Comparison of ENCODE assay signal across 1 cellular context in genomic region chr12:54526800-54527630, GRCh38.
TF ChIP-seq lines count a peak whose summit lies in the region.

No MANE protein-coding gene starts in this region.

TF ChIP-seq in GM23338, 12 proteins besides CTCF, POLR2A, EP300 and RAD21 (continued from another document):
- TF ChIP-seq, protein P1, sequence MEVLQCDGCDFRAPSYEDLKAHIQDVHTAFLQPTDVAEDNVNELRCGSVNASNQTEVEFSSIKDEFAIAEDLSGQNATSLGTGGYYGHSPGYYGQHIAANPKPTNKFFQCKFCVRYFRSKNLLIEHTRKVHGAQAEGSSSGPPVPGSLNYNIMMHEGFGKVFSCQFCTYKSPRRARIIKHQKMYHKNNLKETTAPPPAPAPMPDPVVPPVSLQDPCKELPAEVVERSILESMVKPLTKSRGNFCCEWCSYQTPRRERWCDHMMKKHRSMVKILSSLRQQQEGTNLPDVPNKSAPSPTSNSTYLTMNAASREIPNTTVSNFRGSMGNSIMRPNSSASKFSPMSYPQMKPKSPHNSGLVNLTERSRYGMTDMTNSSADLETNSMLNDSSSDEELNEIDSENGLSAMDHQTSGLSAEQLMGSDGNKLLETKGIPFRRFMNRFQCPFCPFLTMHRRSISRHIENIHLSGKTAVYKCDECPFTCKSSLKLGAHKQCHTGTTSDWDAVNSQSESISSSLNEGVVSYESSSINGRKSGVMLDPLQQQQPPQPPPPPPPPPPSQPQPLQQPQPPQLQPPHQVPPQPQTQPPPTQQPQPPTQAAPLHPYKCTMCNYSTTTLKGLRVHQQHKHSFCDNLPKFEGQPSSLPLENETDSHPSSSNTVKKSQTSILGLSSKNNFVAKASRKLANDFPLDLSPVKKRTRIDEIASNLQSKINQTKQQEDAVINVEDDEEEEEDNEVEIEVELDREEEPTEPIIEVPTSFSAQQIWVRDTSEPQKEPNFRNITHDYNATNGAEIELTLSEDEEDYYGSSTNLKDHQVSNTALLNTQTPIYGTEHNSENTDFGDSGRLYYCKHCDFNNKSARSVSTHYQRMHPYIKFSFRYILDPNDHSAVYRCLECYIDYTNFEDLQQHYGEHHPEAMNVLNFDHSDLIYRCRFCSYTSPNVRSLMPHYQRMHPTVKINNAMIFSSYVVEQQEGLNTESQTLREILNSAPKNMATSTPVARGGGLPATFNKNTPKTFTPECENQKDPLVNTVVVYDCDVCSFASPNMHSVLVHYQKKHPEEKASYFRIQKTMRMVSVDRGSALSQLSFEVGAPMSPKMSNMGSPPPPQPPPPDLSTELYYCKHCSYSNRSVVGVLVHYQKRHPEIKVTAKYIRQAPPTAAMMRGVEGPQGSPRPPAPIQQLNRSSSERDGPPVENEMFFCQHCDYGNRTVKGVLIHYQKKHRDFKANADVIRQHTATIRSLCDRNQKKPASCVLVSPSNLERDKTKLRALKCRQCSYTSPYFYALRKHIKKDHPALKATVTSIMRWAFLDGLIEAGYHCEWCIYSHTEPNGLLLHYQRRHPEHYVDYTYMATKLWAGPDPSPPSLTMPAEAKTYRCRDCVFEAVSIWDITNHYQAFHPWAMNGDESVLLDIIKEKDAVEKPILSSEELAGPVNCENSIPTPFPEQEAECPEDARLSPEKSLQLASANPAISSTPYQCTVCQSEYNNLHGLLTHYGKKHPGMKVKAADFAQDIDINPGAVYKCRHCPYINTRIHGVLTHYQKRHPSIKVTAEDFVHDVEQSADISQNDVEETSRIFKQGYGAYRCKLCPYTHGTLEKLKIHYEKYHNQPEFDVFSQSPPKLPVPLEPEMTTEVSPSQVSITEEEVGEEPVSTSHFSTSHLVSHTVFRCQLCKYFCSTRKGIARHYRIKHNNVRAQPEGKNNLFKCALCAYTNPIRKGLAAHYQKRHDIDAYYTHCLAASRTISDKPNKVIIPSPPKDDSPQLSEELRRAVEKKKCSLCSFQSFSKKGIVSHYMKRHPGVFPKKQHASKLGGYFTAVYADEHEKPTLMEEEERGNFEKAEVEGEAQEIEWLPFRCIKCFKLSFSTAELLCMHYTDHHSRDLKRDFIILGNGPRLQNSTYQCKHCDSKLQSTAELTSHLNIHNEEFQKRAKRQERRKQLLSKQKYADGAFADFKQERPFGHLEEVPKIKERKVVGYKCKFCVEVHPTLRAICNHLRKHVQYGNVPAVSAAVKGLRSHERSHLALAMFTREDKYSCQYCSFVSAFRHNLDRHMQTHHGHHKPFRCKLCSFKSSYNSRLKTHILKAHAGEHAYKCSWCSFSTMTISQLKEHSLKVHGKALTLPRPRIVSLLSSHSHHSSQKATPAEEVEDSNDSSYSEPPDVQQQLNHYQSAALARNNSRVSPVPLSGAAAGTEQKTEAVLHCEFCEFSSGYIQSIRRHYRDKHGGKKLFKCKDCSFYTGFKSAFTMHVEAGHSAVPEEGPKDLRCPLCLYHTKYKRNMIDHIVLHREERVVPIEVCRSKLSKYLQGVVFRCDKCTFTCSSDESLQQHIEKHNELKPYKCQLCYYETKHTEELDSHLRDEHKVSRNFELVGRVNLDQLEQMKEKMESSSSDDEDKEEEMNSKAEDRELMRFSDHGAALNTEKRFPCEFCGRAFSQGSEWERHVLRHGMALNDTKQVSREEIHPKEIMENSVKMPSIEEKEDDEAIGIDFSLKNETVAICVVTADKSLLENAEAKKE (CRISPR knock-in tag; IDR thresholded peaks at IDR 0.05): no peak
- TF ChIP-seq ZNF331 (CRISPR knock-in tag; IDR thresholded peaks at IDR 0.05; ENCODE audit: low read depth) (no peak), REST (IDR thresholded peaks at IDR 0.05; ENCODE audit: unreplicated experiment) (no peak), EZH2phosphoT487 (IDR thresholded peaks at IDR 0.05; ENCODE audit: unreplicated experiment) (no peak), ETS1 (IDR thresholded peaks at IDR 0.05) (no peak)
TF ChIP-seq in GM23338: peak in this region for 0.
